15 cellular contexts compared by ENCODE assay signal in genomic region chr5:17355585-17356346, GRCh38.
DNase-seq lines count a peak whose midpoint lies in the region; ATAC-seq, FAIRE-seq and TF ChIP-seq lines count a peak whose summit lies in the region.
"Had no signal": no experiment of that assay in that cellular context is flagged by ENCODE, and none has a peak within 500 bp of the region (broad histone marks: within the 10 kb centered on the region; RNA-seq: fewer than 3 reads in every experiment).

No MANE protein-coding gene starts in this region.

- DNase-seq in A549 (ENCODE audit: low read depth in 1 of 2, low spot score in 1 of 2) (peak in 1 of 2 experiments; percentile 56), HFFc6 (peak; percentile 76), astrocyte of the hippocampus (ENCODE audit: low read depth, low spot score) (peak; percentile 36), foreskin melanocyte (peak; percentile 86), COLO829 (ENCODE audit: low spot score) (no peak), right cardiac atrium (no peak)
- DNase-seq in activated CD8-positive, alpha-beta T cell treated with anti-CD3 and anti-CD28 coated beads, Interleukin-2, amount 10 ng/mL, durations not matched to agents 7 days and 5 days: no peak
- DNase-seq: activated CD4-positive, CD25-positive, alpha-beta regulatory T cell treated with anti-CD3 and anti-CD28 coated beads, Interleukin-2, amount 50 U/mL, for 72 hours; activated T-cell treated with anti-CD3 and anti-CD28 coated beads for 4 hours; adrenal gland; DMS79; effector memory CD8-positive, alpha-beta T cell had no signal

- H3K9me3 ChIP-seq in A549 (peaks cover 4% of the 10 kb centered on the region; the same call in 1 of the 3 replicates), right cardiac atrium (ENCODE audit: control insufficient read depth, low read length) (peaks cover 6% of the 10 kb centered on the region)
- H3K9me3 ChIP-seq: adrenal gland had no signal

- H3K4me1 ChIP-seq in A549: no peaks in the 10 kb centered on the region
- H3K4me1 ChIP-seq in right cardiac atrium (ENCODE audit: control insufficient read depth, insufficient read depth, low read length): no peaks in the 10 kb centered on the region
- H3K4me1 ChIP-seq: adrenal gland had no signal

- H3K27me3 ChIP-seq in right cardiac atrium (ENCODE audit: control insufficient read depth, insufficient read depth): no peaks in the 10 kb centered on the region
- H3K27me3 ChIP-seq: adrenal gland had no signal

- H3K4me3 ChIP-seq in A549 (no peak overlapping the region), right cardiac atrium (ENCODE audit: low read length) (no peak overlapping the region)
- H3K4me3 ChIP-seq: adrenal gland, lung had no signal

- no peak overlapping the region for H3K27ac Mint-ChIP-seq in HFFc6
- no peak overlapping the region for H3K27ac Mint-ChIP-seq in activated CD8-positive, alpha-beta T cell treated with anti-CD3 and anti-CD28 coated beads, Interleukin-2, amount 10 ng/mL, durations not matched to agents 7 days and 5 days
- H3K27ac Mint-ChIP-seq: effector memory CD8-positive, alpha-beta T cell had no signal

- peak overlapping the region; percentile 19 to 22; a peak in 1 of 6 replicates for H3K27ac ChIP-seq in A549
- no peak overlapping the region for H3K27ac ChIP-seq in right cardiac atrium (ENCODE audit: low read length)
- H3K27ac ChIP-seq: adrenal gland had no signal

- 0 out of 2 replicates have a peak, but pooled peaks cover 5% of the 10 kb centered on the region for H3K36me3 Mint-ChIP-seq in HFFc6 (ENCODE audit: low read depth)
- no peaks in the 10 kb centered on the region for H3K36me3 Mint-ChIP-seq in activated CD8-positive, alpha-beta T cell treated with anti-CD3 and anti-CD28 coated beads, Interleukin-2, amount 10 ng/mL, durations not matched to agents 7 days and 5 days (ENCODE audit: low read depth)

- peak; percentile 52 to 66; a peak in 2 of 6 replicates for ATAC-seq in A549
- no peak for ATAC-seq in activated CD8-positive, alpha-beta T cell treated with anti-CD3 and anti-CD28 coated beads, Interleukin-2, amount 10 ng/mL, durations not matched to agents 7 days and 5 days
- no peak for ATAC-seq in right cardiac atrium
- ATAC-seq in GM21360 (IDR thresholded peaks at IDR 0.05; ENCODE audit: unreplicated experiment): no peak
- ATAC-seq: effector memory CD8-positive, alpha-beta T cell had no signal

- POLR2A ChIA-PET in A549 (lab: Yijun Ruan, JAX): no interaction called here
- POLR2A ChIA-PET in activated CD8-positive, alpha-beta T cell treated with anti-CD3 and anti-CD28 coated beads, Interleukin-2, amount 10 ng/mL, durations not matched to agents 7 days and 5 days (lab: Charles Lee): no interaction called here

- TF ChIP-seq RAD21 in A549 (conservative IDR thresholded peaks at IDR 0.05 in 1 of 2, IDR thresholded peaks at IDR 0.05 in 1 of 2): no peak

- H3K27me3 Mint-ChIP-seq in HFFc6 (ENCODE audit: insufficient read depth): peaks cover 17% of the 10 kb centered on the region
- H3K27me3 Mint-ChIP-seq in activated CD8-positive, alpha-beta T cell treated with anti-CD3 and anti-CD28 coated beads, Interleukin-2, amount 10 ng/mL, durations not matched to agents 7 days and 5 days (ENCODE audit: low read depth): no peaks in the 10 kb centered on the region
- H3K27me3 Mint-ChIP-seq: effector memory CD8-positive, alpha-beta T cell had no signal

- H3K4me1 Mint-ChIP-seq in HFFc6 (ENCODE audit: low read depth): peaks cover 23% of the 10 kb centered on the region
- H3K4me1 Mint-ChIP-seq in activated CD8-positive, alpha-beta T cell treated with anti-CD3 and anti-CD28 coated beads, Interleukin-2, amount 10 ng/mL, durations not matched to agents 7 days and 5 days (ENCODE audit: low read depth): no peaks in the 10 kb centered on the region

- TF ChIP-seq CTCF in A549 (IDR thresholded peaks at IDR 0.05) (no peak), HFFc6 (IDR thresholded peaks at IDR 0.05) (no peak)

- no peak for FAIRE-seq in A549 (lab: Jason Lieb, UNC)
- FAIRE-seq: GM12892 had no signal

- TF ChIP-seq POLR2A in A549 (IDR thresholded peaks at IDR 0.05; ENCODE audit: low read length): no peak

- CTCF ChIA-PET in A549 (lab: Yijun Ruan, JAX): no interaction called here
- CTCF ChIA-PET in activated CD8-positive, alpha-beta T cell treated with anti-CD3 and anti-CD28 coated beads, Interleukin-2, amount 10 ng/mL, durations not matched to agents 7 days and 5 days (lab: Charles Lee): no interaction called here

- TF ChIP-seq EP300 in A549 (IDR thresholded peaks at IDR 0.05): no peak

- peaks cover 4% of the 10 kb centered on the region; the same call in 1 of the 2 replicates for H3K9me3 Mint-ChIP-seq in HFFc6
- H3K9me3 Mint-ChIP-seq in activated CD8-positive, alpha-beta T cell treated with anti-CD3 and anti-CD28 coated beads, Interleukin-2, amount 10 ng/mL, durations not matched to agents 7 days and 5 days (ENCODE audit: insufficient read depth): peaks cover 7% of the 10 kb centered on the region

- no peak overlapping the region for H3K4me2 ChIP-seq in A549

- no peak overlapping the region for H3K4me3 Mint-ChIP-seq in HFFc6
- no peak overlapping the region for H3K4me3 Mint-ChIP-seq in activated CD8-positive, alpha-beta T cell treated with anti-CD3 and anti-CD28 coated beads, Interleukin-2, amount 10 ng/mL, durations not matched to agents 7 days and 5 days
- H3K4me3 Mint-ChIP-seq: effector memory CD8-positive, alpha-beta T cell had no signal

- 88% methylated on average over 3 of the region's 3 CpGs for WGBS in A549 (ENCODE audit: missing lambda C conversion rate)
- 82% methylated on average over 3 of the region's 3 CpGs for WGBS in right cardiac atrium

- intact Hi-C loops in right cardiac atrium (cut with DNase I): no loop called here

TF ChIP-seq in A549, 52 proteins besides CTCF, POLR2A, EP300 and RAD21:
- no peak for TF ChIP-seq FOSL2 (IDR thresholded peaks at IDR 0.05)
- TF ChIP-seq FOSL2 (CRISPR knock-in tag; IDR thresholded peaks at IDR 0.05): peak; percentile 70
- TF ChIP-seq JUNB (IDR thresholded peaks at IDR 0.05): peak; percentile 14; the same call in 1 of the 2 replicates
- no peak for TF ChIP-seq HOXA7 (CRISPR knock-in tag; IDR thresholded peaks at IDR 0.05)
TF ChIP-seq in A549: peak in this region for 2.

Comparison
In these comparisons a context has a peak if more than half of its experiments do, and no peak if none do; other contexts are left out.
1. ATAC-seq: peak in A549 (2 of 2); none in activated CD8-positive, alpha-beta T cell treated with anti-CD3 and anti-CD28 coated beads, Interleukin-2, amount 10 ng/mL, durations not matched to agents 7 days and 5 days (single experiment), right cardiac atrium (0 of 2) and GM21360 (single experiment).
2. DNase-seq: peak in HFFc6 (single experiment), astrocyte of the hippocampus (single experiment) and foreskin melanocyte (single experiment); none in COLO829 (single experiment), activated CD8-positive, alpha-beta T cell treated with anti-CD3 and anti-CD28 coated beads, Interleukin-2, amount 10 ng/mL, durations not matched to agents 7 days and 5 days (single experiment) and right cardiac atrium (0 of 3).